In the genomic region with DNA sequence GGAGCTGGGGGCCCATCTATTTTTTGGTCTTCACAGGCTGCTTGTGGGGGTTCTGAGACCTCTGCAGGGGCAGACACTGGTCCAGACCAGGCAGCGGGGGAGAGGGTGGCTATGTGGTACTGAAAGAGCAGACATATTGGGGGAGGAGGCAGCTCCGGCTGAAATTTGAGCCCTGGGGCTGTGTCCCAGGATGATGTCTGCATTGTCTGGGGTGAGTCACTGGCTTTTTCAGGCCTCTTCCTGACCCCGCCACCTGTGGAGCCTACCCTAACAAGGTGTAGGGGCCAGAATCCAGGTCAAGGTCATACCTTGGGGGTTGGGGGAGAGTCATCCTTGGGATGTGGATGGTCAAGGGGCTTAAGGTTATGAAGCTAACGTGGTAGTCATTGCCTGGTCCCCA, we compare ENCODE assay signal across 19 cellular contexts. TPM values are rescaled to one million over a fixed set of nuclear protein-coding genes. Genes with fewer than 3 reads are reported as not detected.
DNase-seq lines count a peak whose midpoint lies in the region; ATAC-seq and TF ChIP-seq lines count a peak whose summit lies in the region.
"Had no signal": no experiment of that assay in that cellular context is flagged by ENCODE, and none has a peak within 500 bp of the region (broad histone marks: within the 10 kb centered on the region; RNA-seq: fewer than 3 reads in every experiment).

No MANE protein-coding gene starts in this region.

- H3K36me3 Mint-ChIP-seq in WTC11 (no peaks in the 10 kb centered on the region), Caco-2 (ENCODE audit: insufficient read depth, unreplicated experiment) (peaks cover 6% of the 10 kb centered on the region)
- H3K36me3 Mint-ChIP-seq: activated naive CD4-positive, alpha-beta T cell treated with anti-CD3 and anti-CD28 coated beads, Interleukin-2, amount 50 U/mL, for 72 hours had no signal

- H3K36me3 ChIP-seq in BLaER1, result peaks cover 3% of the 10 kb centered on the region; the same call in 1 of the 2 replicates
- no peaks in the 10 kb centered on the region for H3K36me3 ChIP-seq in HCT116 (ENCODE audit: control insufficient read depth in 1 of 2, insufficient read depth in 2 of 2, low read length in 2 of 2)
- H3K36me3 ChIP-seq in Caco-2 (ENCODE audit: control insufficient read depth, insufficient read depth, low read length), result no peaks in the 10 kb centered on the region
- H3K36me3 ChIP-seq: prostate gland had no signal

- no peak overlapping the region for H3K27ac ChIP-seq in BLaER1
- H3K27ac ChIP-seq in HCT116 (ENCODE audit: low read depth, low read length), result peak overlapping the region; percentile 37; the same call in 1 of the 2 replicates
- H3K27ac ChIP-seq: epithelial cell of prostate, prostate gland had no signal

- TF ChIP-seq RAD21 in HCT116 (IDR thresholded peaks at IDR 0.05; ENCODE audit: low read depth), result no peak

- intact Hi-C loops in HCT116 (cut with micrococcal nuclease), result no loop called here
- intact Hi-C loops in Caco-2 (cut with micrococcal nuclease; ENCODE audit: unreplicated experiment), result no loop called here

- H2AFZ ChIP-seq in HCT116 (ENCODE audit: low read depth, low read length, poor library complexity, severe bottlenecking), result no peak overlapping the region

- ATAC-seq in HCT116 (peak; percentile 16; the same call in 1 of the 2 replicates), WTC11 (no peak), HG03139 (IDR thresholded peaks at IDR 0.05; ENCODE audit: unreplicated experiment) (no peak)
- ATAC-seq: activated naive CD4-positive, alpha-beta T cell treated with anti-CD3 and anti-CD28 coated beads, Interleukin-2, amount 50 U/mL, for 72 hours had no signal

- CTCF ChIA-PET in HCT116 (lab: Charles Lee) (interaction anchor here (0.7 to 4.6 kb wide), 5 partner anchors 19 to 474 kb away, joined by 3 to 61 read pairs (median 17); a partner anchor contains a TSS), WTC11 (lab: Charles Lee) (interaction anchor here (1.0 to 9.2 kb wide), 4 partner anchors 19 to 310 kb away, joined by 3 to 272 read pairs (median 46); a partner anchor contains a TSS), Caco-2 (lab: Charles Lee) (no interaction called here)

- H3K9ac ChIP-seq in BLaER1, result no peak overlapping the region
- peak overlapping the region; percentile 14; the same call in 1 of the 2 replicates for H3K9ac ChIP-seq in HCT116 (ENCODE audit: low read length)

- BruUV-seq in HCT116 (replicated peaks; lab: Mats Ljungman, UMichigan) (no TSS peak), Caco-2 (replicated peaks; lab: Mats Ljungman, UMichigan) (no TSS peak)

- H3K9me3 ChIP-seq in BLaER1 (no peaks in the 10 kb centered on the region), HCT116 (ENCODE audit: control insufficient read depth in 1 of 2, insufficient read depth in 1 of 2, low read depth in 1 of 2, low read length in 2 of 2) (no peaks in the 10 kb centered on the region), Caco-2 (no peaks in the 10 kb centered on the region)
- H3K9me3 ChIP-seq: prostate gland had no signal

- H3K27me3 Mint-ChIP-seq in WTC11 (ENCODE audit: low read depth) (peaks cover 88% of the 10 kb centered on the region), Caco-2 (ENCODE audit: insufficient read depth, unreplicated experiment) (peaks cover 5% of the 10 kb centered on the region)

- POLR2A ChIA-PET in HCT116 (lab: Charles Lee) (no interaction called here), WTC11 (lab: Charles Lee) (no interaction called here), Caco-2 (lab: Charles Lee) (no interaction called here)

- H3K4me1 ChIP-seq in BLaER1 (peaks cover 94% of the 10 kb centered on the region), HCT116 (ENCODE audit: control insufficient read depth in 1 of 2, insufficient read depth in 2 of 2, low read length in 2 of 2) (peaks cover 54 to 92% of the 10 kb centered on the region in 2 experiments), Caco-2 (peaks cover 23% of the 10 kb centered on the region)
- H3K4me1 ChIP-seq: prostate gland had no signal

- no peak overlapping the region for H3K4me3 Mint-ChIP-seq in WTC11
- H3K4me3 Mint-ChIP-seq in Caco-2 (ENCODE audit: unreplicated experiment), result no peak overlapping the region

- peaks cover 22% of the 10 kb centered on the region for H3K27me3 ChIP-seq in BLaER1
- H3K27me3 ChIP-seq in HCT116 (ENCODE audit: insufficient read depth, low read length), result no peaks in the 10 kb centered on the region
- peaks cover 8% of the 10 kb centered on the region for H3K27me3 ChIP-seq in Caco-2 (replicated peaks; ENCODE audit: control insufficient read depth, insufficient read depth, low read length)

- no peaks in the 10 kb centered on the region for H3K9me3 Mint-ChIP-seq in WTC11
- no peaks in the 10 kb centered on the region for H3K9me3 Mint-ChIP-seq in Caco-2 (ENCODE audit: unreplicated experiment)
- H3K9me3 Mint-ChIP-seq: activated naive CD4-positive, alpha-beta T cell treated with anti-CD3 and anti-CD28 coated beads, Interleukin-2, amount 50 U/mL, for 72 hours had no signal

- H3K4me2 ChIP-seq in BLaER1, result peak overlapping the region; percentile 99; the same call in 1 of the 2 replicates
- peak overlapping the region; percentile 97 for H3K4me2 ChIP-seq in HCT116 (ENCODE audit: low read length)

- H3K4me1 Mint-ChIP-seq in WTC11 (peaks cover 56% of the 10 kb centered on the region), Caco-2 (ENCODE audit: low read depth, unreplicated experiment) (peaks cover 16% of the 10 kb centered on the region)

- peaks cover 17% of the 10 kb centered on the region for H4K20me1 ChIP-seq in BLaER1
- H4K20me1 ChIP-seq in HCT116 (ENCODE audit: insufficient read depth), result no peaks in the 10 kb centered on the region

- no peak overlapping the region for H3K4me3 ChIP-seq in BLaER1
- peak overlapping the region; percentile 6 to 12; a peak in 1 of 4 replicates for H3K4me3 ChIP-seq in HCT116 (replicated peaks in 1 of 2; ENCODE audit: low read depth in 1 of 2, low read length in 2 of 2)
- H3K4me3 ChIP-seq in Caco-2 (ENCODE audit: low read depth, low read length), result no peak overlapping the region
- H3K4me3 ChIP-seq: prostate gland had no signal

- no peaks in the 10 kb centered on the region for H3K79me2 ChIP-seq in HCT116 (ENCODE audit: insufficient read depth, low read length)

- RAD21 ChIA-PET in HCT116 (lab: Charles Lee; ENCODE audit: low non-redundant PET in 1 of 2, low total read pairs in 2 of 2, uncharacterized antibody in 2 of 2, unreplicated experiment in 2 of 2), result interaction anchor here in 1 of 2 experiments (1.5 kb wide), 1 partner anchor 19 kb away, joined by 7 read pairs; no protein-coding TSS in a partner anchor

- no peaks in the 10 kb centered on the region for H3K9me2 ChIP-seq in HCT116 (ENCODE audit: insufficient read depth)

- TF ChIP-seq POLR2A in HCT116 (IDR thresholded peaks at IDR 0.05; ENCODE audit: borderline replicate concordance, extremely low read depth, insufficient read depth, insufficient read length), result no peak

- DNase-seq in HCT116 (ENCODE audit: low read depth, low spot score) (peak; percentile 33), WTC11 (ENCODE audit: low spot score) (peak; percentile 47), left kidney (ENCODE audit: low read depth, low spot score) (peak; percentile 55), midbrain (lab: John Stamatoyannopoulos, UW) (no peak), Caco-2 (no peak), NCI-H2227 (lab: John Stamatoyannopoulos, UW; ENCODE audit: unreplicated experiment) (no peak)
- DNase-seq: activated CD4-positive, CD25-positive, alpha-beta regulatory T cell; activated CD8-positive, alpha-beta memory T cell treated with anti-CD3 and anti-CD28 coated beads, Interleukin-2, amount 50 U/mL, for 48 hours; C1 segment of cervical spinal cord; cerebellar nuclear complex; GF-D8; NK-92 treated with Interleukin-12 subunit alpha and Interleukin-12 subunit beta, amount 100 ng/mL, for 24 hours; stimulated activated CD4-positive, alpha-beta T cell treated with anti-CD3 and anti-CD28 coated beads, Interleukin-4, amount 100 ng/mL, for 4 hours; stimulated activated naive CD4-positive, alpha-beta T cell had no signal

- H3K27ac Mint-ChIP-seq in WTC11 (no peak overlapping the region), Caco-2 (ENCODE audit: unreplicated experiment) (no peak overlapping the region)
- H3K27ac Mint-ChIP-seq: activated naive CD4-positive, alpha-beta T cell treated with anti-CD3 and anti-CD28 coated beads, Interleukin-2, amount 50 U/mL, for 72 hours had no signal

- TF ChIP-seq CTCF in HCT116 (IDR thresholded peaks at IDR 0.05 in 2 of 3, conservative IDR thresholded peaks at IDR 0.05 in 1 of 3; ENCODE audit: borderline replicate concordance in 1 of 3, insufficient read depth in 1 of 3, low read depth in 2 of 3, low read length in 2 of 3), result no peak
- TF ChIP-seq CTCF in WTC11 (IDR thresholded peaks at IDR 0.05), result no peak
- no peak for TF ChIP-seq CTCF in Caco-2 (IDR thresholded peaks at IDR 0.05; ENCODE audit: insufficient read depth in 1 of 2, low read depth in 1 of 2, low read length in 1 of 2, severe bottlenecking in 1 of 2, unreplicated experiment in 1 of 2)

TF ChIP-seq in HCT116, 20 proteins besides CTCF, POLR2A, EP300 and RAD21:
- TF ChIP-seq ELF1 (IDR thresholded peaks at IDR 0.05; ENCODE audit: borderline replicate concordance, low read depth), result no peak
- peak; percentile 36 for TF ChIP-seq YY1 (IDR thresholded peaks at IDR 0.05; ENCODE audit: extremely low read depth, insufficient replicate concordance, low read depth, low read length)

TF ChIP-seq in WTC11, 78 proteins besides CTCF, POLR2A, EP300 and RAD21:
- TF ChIP-seq ZBTB21 (CRISPR knock-in tag; IDR thresholded peaks at IDR 0.05; ENCODE audit: borderline replicate concordance), result no peak
- TF ChIP-seq ESRRA (CRISPR knock-in tag; IDR thresholded peaks at IDR 0.05; ENCODE audit: borderline replicate concordance), result 0 out of 2 replicates have a peak, but pooled peaks have one; percentile 37
TF ChIP-seq in WTC11: peak in this region for 1.

RNA-seq across cellular contexts. Expression of a gene that starts 2.4 kb away (rescaled TPM):
- total RNA-seq in HCT116 (2021; ENCODE audit: unreplicated experiment), result 8.7 TPM
- polyA plus RNA-seq in HCT116 (2012), result 9.3 and 11.9 TPM in 2 replicates
- total RNA-seq in WTC11 (2021), result 6.4 to 8.9 TPM (median 7.5 TPM) in 3 replicates
- total RNA-seq in Caco-2 (2022), result 2.8 and 2.9 TPM in 2 replicates

RNA-seq across cellular contexts. Expression of a gene that starts 27.3 kb away (rescaled TPM):
- 27.4 TPM for total RNA-seq in HCT116 (2021; ENCODE audit: unreplicated experiment)
- 11.6 and 11.9 TPM in 2 replicates for polyA plus RNA-seq in HCT116 (2012)
- 29.8 to 45.5 TPM (median 32.2 TPM) in 3 replicates for total RNA-seq in WTC11 (2021)
- total RNA-seq in Caco-2 (2022), result 7.7 and 10.4 TPM in 2 replicates

RNA-seq across cellular contexts. Expression of a gene that starts 30.8 kb away (rescaled TPM):
- total RNA-seq in HCT116 (2021; ENCODE audit: unreplicated experiment) (76.5 TPM), WTC11 (2021) (43.9 to 66.9 TPM (median 45.0 TPM) in 3 replicates), Caco-2 (2022) (46.5 and 47.0 TPM in 2 replicates)
- 55.6 and 64.3 TPM in 2 replicates for polyA plus RNA-seq in HCT116 (2012)

RNA-seq across cellular contexts. Expression of a gene that starts 51.8 kb away (rescaled TPM):
- total RNA-seq in HCT116 (2021; ENCODE audit: unreplicated experiment), result 33.3 TPM
- 41.7 and 44.9 TPM in 2 replicates for polyA plus RNA-seq in HCT116 (2012)
- total RNA-seq in WTC11 (2021), result 33.1 to 41.9 TPM (median 36.7 TPM) in 3 replicates
- total RNA-seq in Caco-2 (2022), result 43.9 and 49.2 TPM in 2 replicates

RNA-seq across cellular contexts. Expression of a gene that starts 53.4 kb away (rescaled TPM):
- total RNA-seq in HCT116 (2021; ENCODE audit: unreplicated experiment) (8.2 TPM), WTC11 (2021) (2.6 to 3.3 TPM (median 2.8 TPM) in 3 replicates), Caco-2 (2022) (9.6 and 10.5 TPM in 2 replicates)
- polyA plus RNA-seq in HCT116 (2012), result 4.9 and 5.1 TPM in 2 replicates

Comparison
In these comparisons a context has a peak if more than half of its experiments do, and no peak if none do; other contexts are left out.
1. H3K4me3 ChIP-seq: peak in HCT116 (2 of 2); none in BLaER1 (single experiment) and Caco-2 (single experiment).
2. DNase-seq: peak in HCT116 (single experiment), WTC11 (single experiment) and left kidney (single experiment); none in midbrain (single experiment), Caco-2 (0 of 2) and NCI-H2227 (single experiment).